ENCODE assay signal across 1 cellular context in the genomic region with DNA sequence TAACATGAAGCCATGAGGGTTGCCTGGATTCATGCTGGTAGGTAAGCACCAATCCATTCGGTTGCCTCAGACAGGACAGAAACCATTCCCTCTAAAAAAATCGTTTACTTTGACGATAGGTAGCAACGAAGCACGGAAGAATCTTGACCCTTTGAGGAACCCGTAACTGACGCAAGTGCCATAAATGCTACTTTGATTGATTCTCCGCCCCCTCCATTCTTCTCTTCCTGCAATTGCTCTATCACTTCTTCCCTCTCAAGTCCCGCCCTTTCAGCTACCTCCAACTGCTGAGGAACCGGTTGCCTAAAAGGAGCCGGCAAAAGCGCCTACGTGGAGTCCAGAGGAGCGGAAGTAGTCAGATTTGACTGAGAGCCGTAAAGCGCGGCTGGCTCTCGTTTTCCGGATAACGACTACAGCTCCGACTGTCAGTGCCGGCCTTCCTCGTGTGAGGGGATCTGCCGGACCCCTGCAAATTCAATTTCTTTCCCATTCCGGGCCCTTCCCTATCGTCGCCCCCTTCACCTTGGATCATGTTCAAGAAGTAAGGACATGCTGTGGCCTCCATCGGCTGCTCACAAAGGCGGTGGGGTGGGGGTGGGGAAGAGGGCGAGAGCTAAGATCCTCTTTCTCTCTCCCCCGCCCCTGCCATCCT.
TF ChIP-seq lines count a peak whose summit lies in the region.

A gene with protein sequence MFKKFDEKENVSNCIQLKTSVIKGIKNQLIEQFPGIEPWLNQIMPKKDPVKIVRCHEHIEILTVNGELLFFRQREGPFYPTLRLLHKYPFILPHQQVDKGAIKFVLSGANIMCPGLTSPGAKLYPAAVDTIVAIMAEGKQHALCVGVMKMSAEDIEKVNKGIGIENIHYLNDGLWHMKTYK (plus strand): TSS at position 395 of the 652 bp plus-strand sequence. CDS start 136 bp downstream, at position 531.

TF ChIP-seq in HepG2, 621 proteins besides CTCF, POLR2A, EP300 and RAD21 (continued from another document and continues in another):
- TF ChIP-seq, protein P1, sequence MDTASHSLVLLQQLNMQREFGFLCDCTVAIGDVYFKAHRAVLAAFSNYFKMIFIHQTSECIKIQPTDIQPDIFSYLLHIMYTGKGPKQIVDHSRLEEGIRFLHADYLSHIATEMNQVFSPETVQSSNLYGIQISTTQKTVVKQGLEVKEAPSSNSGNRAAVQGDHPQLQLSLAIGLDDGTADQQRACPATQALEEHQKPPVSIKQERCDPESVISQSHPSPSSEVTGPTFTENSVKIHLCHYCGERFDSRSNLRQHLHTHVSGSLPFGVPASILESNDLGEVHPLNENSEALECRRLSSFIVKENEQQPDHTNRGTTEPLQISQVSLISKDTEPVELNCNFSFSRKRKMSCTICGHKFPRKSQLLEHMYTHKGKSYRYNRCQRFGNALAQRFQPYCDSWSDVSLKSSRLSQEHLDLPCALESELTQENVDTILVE (CRISPR knock-in tag; IDR thresholded peaks at IDR 0.05) = 0 out of 2 replicates have a peak, but pooled peaks have one; percentile 36
- TF ChIP-seq ZNF607 (CRISPR knock-in tag; IDR thresholded peaks at IDR 0.05; ENCODE audit: borderline replicate concordance) (no peak), POLR2AphosphoS5 (IDR thresholded peaks at IDR 0.05; ENCODE audit: low read depth, low read length) (peak; percentile 53; the same call in 1 of the 2 replicates), ZNF232 (CRISPR knock-in tag; IDR thresholded peaks at IDR 0.05; ENCODE audit: borderline replicate concordance) (no peak), NBN (conservative IDR thresholded peaks at IDR 0.05) (no peak), RARG (CRISPR knock-in tag; IDR thresholded peaks at IDR 0.05; ENCODE audit: low read depth) (no peak), RFX1 (IDR thresholded peaks at IDR 0.05) (no peak), GFI1 (CRISPR knock-in tag; IDR thresholded peaks at IDR 0.05; ENCODE audit: borderline replicate concordance) (0 out of 2 replicates have a peak, but pooled peaks have one; percentile 36), ZNF501 (CRISPR knock-in tag; IDR thresholded peaks at IDR 0.05) (peak; percentile 38; the same call in 1 of the 2 replicates), IRF9 (CRISPR knock-in tag; IDR thresholded peaks at IDR 0.05; ENCODE audit: borderline replicate concordance) (no peak), ZSCAN20 (CRISPR knock-in tag; IDR thresholded peaks at IDR 0.05; ENCODE audit: borderline replicate concordance) (no peak), GABPB1 (CRISPR knock-in tag; IDR thresholded peaks at IDR 0.05) (peak; percentile 82), ZNF629 (CRISPR knock-in tag; conservative IDR thresholded peaks at IDR 0.05) (no peak), NR2F1 (CRISPR knock-in tag; IDR thresholded peaks at IDR 0.05) (no peak), ZFAT (CRISPR knock-in tag; conservative IDR thresholded peaks at IDR 0.05) (no peak), PHB2 (IDR thresholded peaks at IDR 0.05; ENCODE audit: partially characterized antibody) (no peak), LCORL (IDR thresholded peaks at IDR 0.05) (no peak), LCORL (CRISPR knock-in tag; IDR thresholded peaks at IDR 0.05) (no peak), JARID2 (CRISPR knock-in tag; IDR thresholded peaks at IDR 0.05; ENCODE audit: insufficient replicate concordance) (no peak), MED13 (CRISPR knock-in tag; IDR thresholded peaks at IDR 0.05) (no peak), SRSF9 (IDR thresholded peaks at IDR 0.05; ENCODE audit: borderline replicate concordance, insufficient read depth, low read depth, low read length, poor library complexity, severe bottlenecking) (no peak), ZNF709 (CRISPR knock-in tag; IDR thresholded peaks at IDR 0.05) (no peak), ZNF615 (CRISPR knock-in tag; IDR thresholded peaks at IDR 0.05; ENCODE audit: borderline replicate concordance) (no peak), RBM22 (optimal IDR thresholded peaks at IDR 0.05; ENCODE audit: low read length) (no peak), SOX5 (CRISPR knock-in tag; IDR thresholded peaks at IDR 0.05; ENCODE audit: borderline replicate concordance) (peak; percentile 46; the same call in 1 of the 2 replicates), ZZZ3 (CRISPR knock-in tag; IDR thresholded peaks at IDR 0.05; ENCODE audit: borderline replicate concordance) (no peak), GATAD2A (CRISPR knock-in tag; IDR thresholded peaks at IDR 0.05) (no peak; the same call in 1 of the 2 replicates)
- TF ChIP-seq, protein P2, sequence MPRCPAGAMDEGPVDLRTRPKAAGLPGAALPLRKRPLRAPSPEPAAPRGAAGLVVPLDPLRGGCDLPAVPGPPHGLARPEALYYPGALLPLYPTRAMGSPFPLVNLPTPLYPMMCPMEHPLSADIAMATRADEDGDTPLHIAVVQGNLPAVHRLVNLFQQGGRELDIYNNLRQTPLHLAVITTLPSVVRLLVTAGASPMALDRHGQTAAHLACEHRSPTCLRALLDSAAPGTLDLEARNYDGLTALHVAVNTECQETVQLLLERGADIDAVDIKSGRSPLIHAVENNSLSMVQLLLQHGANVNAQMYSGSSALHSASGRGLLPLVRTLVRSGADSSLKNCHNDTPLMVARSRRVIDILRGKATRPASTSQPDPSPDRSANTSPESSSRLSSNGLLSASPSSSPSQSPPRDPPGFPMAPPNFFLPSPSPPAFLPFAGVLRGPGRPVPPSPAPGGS (CRISPR knock-in tag; IDR thresholded peaks at IDR 0.05) = no peak
- TF ChIP-seq, protein P3, sequence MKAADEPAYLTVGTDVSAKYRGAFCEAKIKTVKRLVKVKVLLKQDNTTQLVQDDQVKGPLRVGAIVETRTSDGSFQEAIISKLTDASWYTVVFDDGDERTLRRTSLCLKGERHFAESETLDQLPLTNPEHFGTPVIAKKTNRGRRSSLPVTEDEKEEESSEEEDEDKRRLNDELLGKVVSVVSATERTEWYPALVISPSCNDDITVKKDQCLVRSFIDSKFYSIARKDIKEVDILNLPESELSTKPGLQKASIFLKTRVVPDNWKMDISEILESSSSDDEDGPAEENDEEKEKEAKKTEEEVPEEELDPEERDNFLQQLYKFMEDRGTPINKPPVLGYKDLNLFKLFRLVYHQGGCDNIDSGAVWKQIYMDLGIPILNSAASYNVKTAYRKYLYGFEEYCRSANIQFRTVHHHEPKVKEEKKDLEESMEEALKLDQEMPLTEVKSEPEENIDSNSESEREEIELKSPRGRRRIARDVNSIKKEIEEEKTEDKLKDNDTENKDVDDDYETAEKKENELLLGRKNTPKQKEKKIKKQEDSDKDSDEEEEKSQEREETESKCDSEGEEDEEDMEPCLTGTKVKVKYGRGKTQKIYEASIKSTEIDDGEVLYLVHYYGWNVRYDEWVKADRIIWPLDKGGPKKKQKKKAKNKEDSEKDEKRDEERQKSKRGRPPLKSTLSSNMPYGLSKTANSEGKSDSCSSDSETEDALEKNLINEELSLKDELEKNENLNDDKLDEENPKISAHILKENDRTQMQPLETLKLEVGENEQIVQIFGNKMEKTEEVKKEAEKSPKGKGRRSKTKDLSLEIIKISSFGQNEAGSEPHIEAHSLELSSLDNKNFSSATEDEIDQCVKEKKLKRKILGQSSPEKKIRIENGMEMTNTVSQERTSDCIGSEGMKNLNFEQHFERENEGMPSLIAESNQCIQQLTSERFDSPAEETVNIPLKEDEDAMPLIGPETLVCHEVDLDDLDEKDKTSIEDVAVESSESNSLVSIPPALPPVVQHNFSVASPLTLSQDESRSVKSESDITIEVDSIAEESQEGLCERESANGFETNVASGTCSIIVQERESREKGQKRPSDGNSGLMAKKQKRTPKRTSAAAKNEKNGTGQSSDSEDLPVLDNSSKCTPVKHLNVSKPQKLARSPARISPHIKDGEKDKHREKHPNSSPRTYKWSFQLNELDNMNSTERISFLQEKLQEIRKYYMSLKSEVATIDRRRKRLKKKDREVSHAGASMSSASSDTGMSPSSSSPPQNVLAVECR (CRISPR knock-in tag; IDR thresholded peaks at IDR 0.05; ENCODE audit: borderline replicate concordance) = no peak; the same call in 1 of the 2 replicates
- TF ChIP-seq, protein P4, sequence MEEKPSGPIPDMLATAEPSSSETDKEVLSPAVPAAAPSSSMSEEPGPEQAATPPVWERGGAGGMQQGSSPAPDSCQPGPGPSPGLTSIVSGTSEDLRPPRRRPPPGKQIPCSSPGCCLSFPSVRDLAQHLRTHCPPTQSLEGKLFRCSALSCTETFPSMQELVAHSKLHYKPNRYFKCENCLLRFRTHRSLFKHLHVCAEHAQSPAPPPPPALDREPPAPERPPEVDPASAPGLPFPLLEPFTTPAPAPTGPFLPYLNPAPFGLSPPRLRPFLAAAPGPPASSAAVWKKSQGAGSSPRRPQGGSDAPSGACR (CRISPR knock-in tag; IDR thresholded peaks at IDR 0.05) = no peak
- TF ChIP-seq, protein P5, sequence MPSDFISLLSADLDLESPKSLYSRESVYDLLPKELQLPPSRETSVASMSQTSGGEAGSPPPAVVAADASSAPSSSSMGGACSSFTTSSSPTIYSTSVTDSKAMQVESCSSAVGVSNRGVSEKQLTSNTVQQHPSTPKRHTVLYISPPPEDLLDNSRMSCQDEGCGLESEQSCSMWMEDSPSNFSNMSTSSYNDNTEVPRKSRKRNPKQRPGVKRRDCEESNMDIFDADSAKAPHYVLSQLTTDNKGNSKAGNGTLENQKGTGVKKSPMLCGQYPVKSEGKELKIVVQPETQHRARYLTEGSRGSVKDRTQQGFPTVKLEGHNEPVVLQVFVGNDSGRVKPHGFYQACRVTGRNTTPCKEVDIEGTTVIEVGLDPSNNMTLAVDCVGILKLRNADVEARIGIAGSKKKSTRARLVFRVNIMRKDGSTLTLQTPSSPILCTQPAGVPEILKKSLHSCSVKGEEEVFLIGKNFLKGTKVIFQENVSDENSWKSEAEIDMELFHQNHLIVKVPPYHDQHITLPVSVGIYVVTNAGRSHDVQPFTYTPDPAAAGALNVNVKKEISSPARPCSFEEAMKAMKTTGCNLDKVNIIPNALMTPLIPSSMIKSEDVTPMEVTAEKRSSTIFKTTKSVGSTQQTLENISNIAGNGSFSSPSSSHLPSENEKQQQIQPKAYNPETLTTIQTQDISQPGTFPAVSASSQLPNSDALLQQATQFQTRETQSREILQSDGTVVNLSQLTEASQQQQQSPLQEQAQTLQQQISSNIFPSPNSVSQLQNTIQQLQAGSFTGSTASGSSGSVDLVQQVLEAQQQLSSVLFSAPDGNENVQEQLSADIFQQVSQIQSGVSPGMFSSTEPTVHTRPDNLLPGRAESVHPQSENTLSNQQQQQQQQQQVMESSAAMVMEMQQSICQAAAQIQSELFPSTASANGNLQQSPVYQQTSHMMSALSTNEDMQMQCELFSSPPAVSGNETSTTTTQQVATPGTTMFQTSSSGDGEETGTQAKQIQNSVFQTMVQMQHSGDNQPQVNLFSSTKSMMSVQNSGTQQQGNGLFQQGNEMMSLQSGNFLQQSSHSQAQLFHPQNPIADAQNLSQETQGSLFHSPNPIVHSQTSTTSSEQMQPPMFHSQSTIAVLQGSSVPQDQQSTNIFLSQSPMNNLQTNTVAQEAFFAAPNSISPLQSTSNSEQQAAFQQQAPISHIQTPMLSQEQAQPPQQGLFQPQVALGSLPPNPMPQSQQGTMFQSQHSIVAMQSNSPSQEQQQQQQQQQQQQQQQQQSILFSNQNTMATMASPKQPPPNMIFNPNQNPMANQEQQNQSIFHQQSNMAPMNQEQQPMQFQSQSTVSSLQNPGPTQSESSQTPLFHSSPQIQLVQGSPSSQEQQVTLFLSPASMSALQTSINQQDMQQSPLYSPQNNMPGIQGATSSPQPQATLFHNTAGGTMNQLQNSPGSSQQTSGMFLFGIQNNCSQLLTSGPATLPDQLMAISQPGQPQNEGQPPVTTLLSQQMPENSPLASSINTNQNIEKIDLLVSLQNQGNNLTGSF (CRISPR knock-in tag; IDR thresholded peaks at IDR 0.05) = no peak
- TF ChIP-seq, protein P6, sequence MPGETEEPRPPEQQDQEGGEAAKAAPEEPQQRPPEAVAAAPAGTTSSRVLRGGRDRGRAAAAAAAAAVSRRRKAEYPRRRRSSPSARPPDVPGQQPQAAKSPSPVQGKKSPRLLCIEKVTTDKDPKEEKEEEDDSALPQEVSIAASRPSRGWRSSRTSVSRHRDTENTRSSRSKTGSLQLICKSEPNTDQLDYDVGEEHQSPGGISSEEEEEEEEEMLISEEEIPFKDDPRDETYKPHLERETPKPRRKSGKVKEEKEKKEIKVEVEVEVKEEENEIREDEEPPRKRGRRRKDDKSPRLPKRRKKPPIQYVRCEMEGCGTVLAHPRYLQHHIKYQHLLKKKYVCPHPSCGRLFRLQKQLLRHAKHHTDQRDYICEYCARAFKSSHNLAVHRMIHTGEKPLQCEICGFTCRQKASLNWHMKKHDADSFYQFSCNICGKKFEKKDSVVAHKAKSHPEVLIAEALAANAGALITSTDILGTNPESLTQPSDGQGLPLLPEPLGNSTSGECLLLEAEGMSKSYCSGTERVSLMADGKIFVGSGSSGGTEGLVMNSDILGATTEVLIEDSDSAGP (CRISPR knock-in tag; IDR thresholded peaks at IDR 0.05; ENCODE audit: borderline replicate concordance) = peak; percentile 49; the same call in 1 of the 2 replicates
- TF ChIP-seq, protein P7, sequence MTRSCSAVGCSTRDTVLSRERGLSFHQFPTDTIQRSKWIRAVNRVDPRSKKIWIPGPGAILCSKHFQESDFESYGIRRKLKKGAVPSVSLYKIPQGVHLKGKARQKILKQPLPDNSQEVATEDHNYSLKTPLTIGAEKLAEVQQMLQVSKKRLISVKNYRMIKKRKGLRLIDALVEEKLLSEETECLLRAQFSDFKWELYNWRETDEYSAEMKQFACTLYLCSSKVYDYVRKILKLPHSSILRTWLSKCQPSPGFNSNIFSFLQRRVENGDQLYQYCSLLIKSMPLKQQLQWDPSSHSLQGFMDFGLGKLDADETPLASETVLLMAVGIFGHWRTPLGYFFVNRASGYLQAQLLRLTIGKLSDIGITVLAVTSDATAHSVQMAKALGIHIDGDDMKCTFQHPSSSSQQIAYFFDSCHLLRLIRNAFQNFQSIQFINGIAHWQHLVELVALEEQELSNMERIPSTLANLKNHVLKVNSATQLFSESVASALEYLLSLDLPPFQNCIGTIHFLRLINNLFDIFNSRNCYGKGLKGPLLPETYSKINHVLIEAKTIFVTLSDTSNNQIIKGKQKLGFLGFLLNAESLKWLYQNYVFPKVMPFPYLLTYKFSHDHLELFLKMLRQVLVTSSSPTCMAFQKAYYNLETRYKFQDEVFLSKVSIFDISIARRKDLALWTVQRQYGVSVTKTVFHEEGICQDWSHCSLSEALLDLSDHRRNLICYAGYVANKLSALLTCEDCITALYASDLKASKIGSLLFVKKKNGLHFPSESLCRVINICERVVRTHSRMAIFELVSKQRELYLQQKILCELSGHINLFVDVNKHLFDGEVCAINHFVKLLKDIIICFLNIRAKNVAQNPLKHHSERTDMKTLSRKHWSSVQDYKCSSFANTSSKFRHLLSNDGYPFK (CRISPR knock-in tag; IDR thresholded peaks at IDR 0.05; ENCODE audit: borderline replicate concordance) = no peak; the same call in 1 of the 2 replicates
